ENCODE assay signal across 9 cellular contexts in genomic region chr15:101642361-101642760, GRCh38. TPM values are rescaled to one million over a fixed set of nuclear protein-coding genes. Genes with fewer than 3 reads are reported as not detected.
A peak's percentile ranks its signal among the peaks of the same experiment; 100 is the strongest.
DNase-seq lines count a peak whose midpoint lies in the region; ATAC-seq and TF ChIP-seq lines count a peak whose summit lies in the region.
"Had no signal": no experiment of that assay in that cellular context is flagged by ENCODE, and none has a peak within 500 bp of the region (broad histone marks: within the 10 kb centered on the region; RNA-seq: fewer than 3 reads in every experiment).

No MANE protein-coding gene starts in this region.

- H3K9me3 ChIP-seq in right cardiac atrium (ENCODE audit: control insufficient read depth, low read length) (no peaks in the 10 kb centered on the region), ascending aorta (no peaks in the 10 kb centered on the region), right lobe of liver (no peaks in the 10 kb centered on the region), uterus (no peaks in the 10 kb centered on the region)

- H3K27ac ChIP-seq in right cardiac atrium (ENCODE audit: low read length) (no peak overlapping the region), ascending aorta (peak overlapping the region; percentile 20 to 30), right lobe of liver (peak overlapping the region in 2 of 3 donors; percentile 9 to 37), uterus (peak overlapping the region; percentile 39 to 66)

- ATAC-seq in Right ventricle myocardium inferior (peak; percentile 20), right cardiac atrium (no peak), right lobe of liver (no peak), HG02588 (IDR thresholded peaks at IDR 0.05; ENCODE audit: unreplicated experiment) (no peak), HG02571 (IDR thresholded peaks at IDR 0.05; ENCODE audit: unreplicated experiment) (no peak), HG03139 (IDR thresholded peaks at IDR 0.05; ENCODE audit: unreplicated experiment) (no peak)

- WGBS in right cardiac atrium: 55% methylated on average over 11 of the region's 11 CpGs
- WGBS in right lobe of liver (ENCODE audit: insufficient coverage, low coverage, low lambda C conversion rate, missing lambda C conversion rate): 60% methylated on average over 9 of the region's 11 CpGs

- H3K4me3 ChIP-seq in right cardiac atrium (ENCODE audit: low read length) (no peak overlapping the region), ascending aorta (no peak overlapping the region), right lobe of liver (no peak overlapping the region), uterus (no peak overlapping the region)
- H3K4me3 ChIP-seq: coronary artery had no signal

- TF ChIP-seq CTCF in ascending aorta (IDR thresholded peaks at IDR 0.05) (no peak), right lobe of liver (IDR thresholded peaks at IDR 0.05) (no peak), uterus (IDR thresholded peaks at IDR 0.05) (no peak)

- peaks cover 40 to 79% of the 10 kb centered on the region in 2 donors for H3K36me3 ChIP-seq in ascending aorta
- peaks cover 4 to 47% (median 22%) of the 10 kb centered on the region in 4 donors for H3K36me3 ChIP-seq in right lobe of liver
- H3K36me3 ChIP-seq in uterus: no peaks in the 10 kb centered on the region

- DNase-seq in Right ventricle myocardium inferior (ENCODE audit: missing footprints): no peak
- DNase-seq in right cardiac atrium: no peak
- DNase-seq in ascending aorta (ENCODE audit: low spot score in 2 of 2): no peak
- no peak for DNase-seq in right lobe of liver
- DNase-seq in uterus: no peak

- H3K4me1 ChIP-seq in right cardiac atrium (ENCODE audit: control insufficient read depth, insufficient read depth, low read length): no peaks in the 10 kb centered on the region
- H3K4me1 ChIP-seq in ascending aorta: no peaks in the 10 kb centered on the region
- H3K4me1 ChIP-seq in right lobe of liver: peaks cover 0 to 21% (median 10%) of the 10 kb centered on the region in 4 donors
- no peaks in the 10 kb centered on the region for H3K4me1 ChIP-seq in uterus

- no peaks in the 10 kb centered on the region for H3K27me3 ChIP-seq in right cardiac atrium (ENCODE audit: control insufficient read depth, insufficient read depth)
- H3K27me3 ChIP-seq in ascending aorta: no peaks in the 10 kb centered on the region
- no peaks in the 10 kb centered on the region for H3K27me3 ChIP-seq in right lobe of liver
- H3K27me3 ChIP-seq in uterus: no peaks in the 10 kb centered on the region

- TF ChIP-seq POLR2A in right lobe of liver (IDR thresholded peaks at IDR 0.05) (no peak), uterus (IDR thresholded peaks at IDR 0.05) (no peak)

- intact Hi-C loops in Right ventricle myocardium inferior (cut with DNase I): no loop called here
- intact Hi-C loops in right cardiac atrium (cut with DNase I): loop anchor here in 3 of 4 donors (5.0 kb wide), 2 partner anchors 340 to 345 kb away; partner anchors contain the start of gene SNRPA1 (in 2 of the 3)
- intact Hi-C loops in ascending aorta (cut with DNase I): loop anchor here (5.0 to 10.0 kb wide), 2 partner anchors 340 to 738 kb away; no protein-coding TSS in a partner anchor
- intact Hi-C loops in right lobe of liver (cut with DNase I): loop anchor here in 1 of 2 donors (10.0 kb wide), 1 partner anchor 338 kb away; no protein-coding TSS in a partner anchor
- intact Hi-C loops in uterus (cut with DNase I; ENCODE audit: low total_unique reads): no loop called here

RNA-seq across cellular contexts. Expression of gene TM2D3, which starts 9.8 kb away (rescaled TPM):
- total RNA-seq in Right ventricle myocardium inferior: 49.9 TPM
- 10 to 100 TPM; 36.5 to 49.2 (median 42.3) TPM for total RNA-seq in right cardiac atrium
- polyA plus RNA-seq in right cardiac atrium: 49.7 TPM
- 105 TPM for total RNA-seq in ascending aorta
- 10 to 100 TPM; 29.5 to 46.9 (median 40.8) TPM for total RNA-seq in right lobe of liver
- total RNA-seq in uterus: 10 to 100 TPM; 14.7 to 65.0 (median 46.5) TPM

Comparison
In these comparisons a context has a peak if more than half of its experiments do, and no peak if none do; other contexts are left out.
1. intact Hi-C loops: an anchor here in right cardiac atrium (5.0 kb wide) and ascending aorta (5.0 to 10.0 kb wide); none called in Right ventricle myocardium inferior and uterus.